21 cellular contexts compared by ENCODE assay signal in genomic region chr2:134982603-134983002, GRCh38.
"Had no signal": no experiment of that assay in that cellular context is flagged by ENCODE, and none has a peak within 500 bp of the region (broad histone marks: within the 10 kb centered on the region; RNA-seq: fewer than 3 reads in every experiment).

No MANE protein-coding gene starts in this region.

- H3K4me1 Mint-ChIP-seq: central memory CD8-positive, alpha-beta T cell; endodermal cell; naive thymus-derived CD8-positive, alpha-beta T cell had no signal

- ATAC-seq: activated T-cell treated with anti-CD3 and anti-CD28 coated beads, Interleukin-2, amount 50 U/mL, for 72 hours; gastroesophageal sphincter; naive thymus-derived CD8-positive, alpha-beta T cell; upper lobe of right lung had no signal

- DNase-seq: activated CD4-positive, alpha-beta memory T cell treated with anti-CD3 and anti-CD28 coated beads, Interleukin-2, amount 10 ng/mL, durations not matched to agents 7 days and 5 days; activated CD4-positive, alpha-beta T cell treated with anti-CD3 and anti-CD28 coated beads for 48 hours; activated effector memory CD4-positive, alpha-beta T cell treated with Interleukin-2 at 50 U/mL for 16 hours; activated naive CD4-positive, alpha-beta T cell treated with anti-CD3 and anti-CD28 coated beads for 36 hours; activated naive CD8-positive, alpha-beta T cell treated with anti-CD3 and anti-CD28 coated beads, Interleukin-2, amount 10 ng/mL, durations not matched to agents 7 days and 5 days; activated T-cell treated with anti-CD3 and anti-CD28 coated beads, Interleukin-2, amount 50 U/mL, for 72 hours; amniotic stem cell; endodermal cell; esophagus squamous epithelium; head of caudate nucleus; hypothalamus; left ventricle myocardium inferior; naive thymus-derived CD8-positive, alpha-beta T cell; spleen; stimulated activated CD4-positive, alpha-beta T cell treated with anti-CD3 and anti-CD28 coated beads, Interleukin-4, amount 100 ng/mL, for 1 hour; stimulated activated naive CD4-positive, alpha-beta T cell treated with Interleukin-2 at 50 U/mL for 16 hours; T1000; upper lobe of right lung had no signal

- H3K27ac Mint-ChIP-seq: activated CD4-positive, alpha-beta memory T cell treated with anti-CD3 and anti-CD28 coated beads, Interleukin-2, amount 10 ng/mL, durations not matched to agents 7 days and 5 days; activated naive CD4-positive, alpha-beta T cell treated with anti-CD3 and anti-CD28 coated beads for 36 hours; activated naive CD8-positive, alpha-beta T cell treated with anti-CD3 and anti-CD28 coated beads, Interleukin-2, amount 10 ng/mL, durations not matched to agents 7 days and 5 days; activated T-cell treated with anti-CD3 and anti-CD28 coated beads, Interleukin-2, amount 50 U/mL, for 72 hours; endodermal cell; naive thymus-derived CD8-positive, alpha-beta T cell; progenitor cell of endocrine pancreas had no signal

- H3K27me3 Mint-ChIP-seq: activated naive CD8-positive, alpha-beta T cell treated with anti-CD3 and anti-CD28 coated beads, Interleukin-2, amount 10 ng/mL, durations not matched to agents 7 days and 5 days had no signal

- H3K4me3 Mint-ChIP-seq: activated CD4-positive, alpha-beta memory T cell treated with anti-CD3 and anti-CD28 coated beads, Interleukin-2, amount 10 ng/mL, durations not matched to agents 7 days and 5 days; activated naive CD4-positive, alpha-beta T cell treated with anti-CD3 and anti-CD28 coated beads for 36 hours; activated naive CD8-positive, alpha-beta T cell treated with anti-CD3 and anti-CD28 coated beads, Interleukin-2, amount 10 ng/mL, durations not matched to agents 7 days and 5 days; activated T-cell treated with anti-CD3 and anti-CD28 coated beads, Interleukin-2, amount 50 U/mL, for 72 hours; central memory CD8-positive, alpha-beta T cell; endodermal cell; naive thymus-derived CD8-positive, alpha-beta T cell had no signal
